8 cellular contexts compared by ENCODE assay signal in genomic region chr20:43749734-43750294, GRCh38. TPM values are rescaled to one million over a fixed set of nuclear protein-coding genes. Genes with fewer than 3 reads are reported as not detected.
DNase-seq lines count a peak whose midpoint lies in the region; ATAC-seq and TF ChIP-seq lines count a peak whose summit lies in the region.

No MANE protein-coding gene starts in this region.

- peaks cover 3 to 22% of the 10 kb centered on the region in 2 donors for H3K27me3 Mint-ChIP-seq in CD4-positive, alpha-beta memory T cell

- no peak overlapping the region for H3K27ac ChIP-seq in CD4-positive, alpha-beta memory T cell (ENCODE audit: low read depth, low read length)
- H3K27ac ChIP-seq in foreskin keratinocyte (no peak overlapping the region), tibial artery (no peak overlapping the region)

- H3K36me3 ChIP-seq in CD4-positive, alpha-beta memory T cell (ENCODE audit: insufficient read depth, low read length) = no peaks in the 10 kb centered on the region
- no peaks in the 10 kb centered on the region for H3K36me3 ChIP-seq in tibial artery

- intact Hi-C loops in CD4-positive, alpha-beta memory T cell (cut with micrococcal nuclease) = loop anchor here (2.0 kb wide), 2 partner anchors 301 to 441 kb away; no protein-coding TSS in a partner anchor
- intact Hi-C loops in tibial artery (cut with DNase I; ENCODE audit: low total_unique reads) = loop anchor here (1.0 kb wide), 1 partner anchor 331 kb away; no protein-coding TSS in a partner anchor

- no peak overlapping the region for H3K4me3 ChIP-seq in CD4-positive, alpha-beta memory T cell (ENCODE audit: low read length in 2 of 2)
- H3K4me3 ChIP-seq in HFF-Myc (replicated peaks; ENCODE audit: low read depth, low read length) = no peak overlapping the region
- no peak overlapping the region for H3K4me3 ChIP-seq in tibial artery

- TF ChIP-seq CTCF in HFF-Myc (IDR thresholded peaks at IDR 0.05; ENCODE audit: low read depth, low read length, missing control alignments) (peak; percentile 98), foreskin keratinocyte (conservative IDR thresholded peaks at IDR 0.05) (peak; percentile 96), tibial artery (IDR thresholded peaks at IDR 0.05) (peak; percentile 90 to 98)

- POLR2A ChIA-PET in CD4-positive, alpha-beta memory T cell (lab: Charles Lee; ENCODE audit: partially characterized antibody) = no interaction called here

- ATAC-seq in foreskin keratinocyte (peak; percentile 78), GM18867 (IDR thresholded peaks at IDR 0.05; ENCODE audit: unreplicated experiment) (no peak)

- H3K27ac Mint-ChIP-seq in CD4-positive, alpha-beta memory T cell = peak overlapping the region in 2 of 7 donors; percentile 62 to 66

- peaks cover 30% of the 10 kb centered on the region for H3K4me1 ChIP-seq in CD4-positive, alpha-beta memory T cell (ENCODE audit: insufficient read depth, low read length)
- no peaks in the 10 kb centered on the region for H3K4me1 ChIP-seq in foreskin keratinocyte
- H3K4me1 ChIP-seq in tibial artery = peaks cover 0 to 5% (median 0%) of the 10 kb centered on the region in 4 donors

- no peaks in the 10 kb centered on the region for H3K27me3 ChIP-seq in CD4-positive, alpha-beta memory T cell (ENCODE audit: insufficient read depth, low read length)
- H3K27me3 ChIP-seq in foreskin keratinocyte = peaks cover 6% of the 10 kb centered on the region
- H3K27me3 ChIP-seq in tibial artery = peaks cover 0 to 41% of the 10 kb centered on the region in 2 donors

- H3K4me3 Mint-ChIP-seq in CD4-positive, alpha-beta memory T cell = peak overlapping the region in 1 of 8 donors; percentile 37

- CTCF ChIA-PET in CD4-positive, alpha-beta memory T cell (lab: Charles Lee; ENCODE audit: partially characterized antibody) = interaction anchor here (0.5 to 11.1 kb wide), 28 partner anchors 10 to 440 kb away, joined by 3 to 143 read pairs (median 4); no protein-coding TSS in a partner anchor

- DNase-seq in CD4-positive, alpha-beta memory T cell = peak; percentile 59 to 78 (median 62)
- DNase-seq in HFF-Myc (ENCODE audit: extremely low read depth, low read depth) (no peak), RKO (ENCODE audit: low spot score) (peak; percentile 55), foreskin keratinocyte (no peak), occipital lobe (lab: John Stamatoyannopoulos, UW) (peak; percentile 13), tibial artery (peak; percentile 51 to 73)
- DNase-seq in activated T-helper 9 cell treated with anti-CD3 and anti-CD28 coated beads, Interleukin-2, amount 50 U/mL, for 16 hours (ENCODE audit: low read depth) = peak; percentile 68

- H3K9me3 Mint-ChIP-seq in CD4-positive, alpha-beta memory T cell = no peaks in the 10 kb centered on the region

- no peaks in the 10 kb centered on the region for H3K9me3 ChIP-seq in CD4-positive, alpha-beta memory T cell (ENCODE audit: control insufficient read depth in 1 of 2, low read length in 2 of 2)
- H3K9me3 ChIP-seq in tibial artery = no peaks in the 10 kb centered on the region

- no peaks in the 10 kb centered on the region for H3K36me3 Mint-ChIP-seq in CD4-positive, alpha-beta memory T cell

- H3K4me1 Mint-ChIP-seq in CD4-positive, alpha-beta memory T cell = peaks cover 19 to 31% (median 21%) of the 10 kb centered on the region in 4 donors

RNA-seq across cellular contexts. Expression of gene GTSF1L, which starts 23.0 kb away (rescaled TPM):
- not detected for total RNA-seq in CD4-positive, alpha-beta memory T cell
- not detected for polyA plus RNA-seq in CD4-positive, alpha-beta memory T cell
- total RNA-seq in foreskin keratinocyte = not detected in 2 replicates
- not detected in 2 replicates for polyA plus RNA-seq in foreskin keratinocyte
- total RNA-seq in occipital lobe = not detected

Comparison
In these comparisons a context has a peak if more than half of its experiments do, and no peak if none do; other contexts are left out.
1. DNase-seq: peak in CD4-positive, alpha-beta memory T cell (5 of 5), RKO (single experiment), activated T-helper 9 cell treated with anti-CD3 and anti-CD28 coated beads, Interleukin-2, amount 50 U/mL, for 16 hours (single experiment), occipital lobe (single experiment) and tibial artery (2 of 2); none in HFF-Myc (single experiment) and foreskin keratinocyte (0 of 2).
2. Peak in every context shown above with its lines, with median percentiles within 50 percentile points of each other: CTCF ChIP-seq.